In the genomic region with DNA sequence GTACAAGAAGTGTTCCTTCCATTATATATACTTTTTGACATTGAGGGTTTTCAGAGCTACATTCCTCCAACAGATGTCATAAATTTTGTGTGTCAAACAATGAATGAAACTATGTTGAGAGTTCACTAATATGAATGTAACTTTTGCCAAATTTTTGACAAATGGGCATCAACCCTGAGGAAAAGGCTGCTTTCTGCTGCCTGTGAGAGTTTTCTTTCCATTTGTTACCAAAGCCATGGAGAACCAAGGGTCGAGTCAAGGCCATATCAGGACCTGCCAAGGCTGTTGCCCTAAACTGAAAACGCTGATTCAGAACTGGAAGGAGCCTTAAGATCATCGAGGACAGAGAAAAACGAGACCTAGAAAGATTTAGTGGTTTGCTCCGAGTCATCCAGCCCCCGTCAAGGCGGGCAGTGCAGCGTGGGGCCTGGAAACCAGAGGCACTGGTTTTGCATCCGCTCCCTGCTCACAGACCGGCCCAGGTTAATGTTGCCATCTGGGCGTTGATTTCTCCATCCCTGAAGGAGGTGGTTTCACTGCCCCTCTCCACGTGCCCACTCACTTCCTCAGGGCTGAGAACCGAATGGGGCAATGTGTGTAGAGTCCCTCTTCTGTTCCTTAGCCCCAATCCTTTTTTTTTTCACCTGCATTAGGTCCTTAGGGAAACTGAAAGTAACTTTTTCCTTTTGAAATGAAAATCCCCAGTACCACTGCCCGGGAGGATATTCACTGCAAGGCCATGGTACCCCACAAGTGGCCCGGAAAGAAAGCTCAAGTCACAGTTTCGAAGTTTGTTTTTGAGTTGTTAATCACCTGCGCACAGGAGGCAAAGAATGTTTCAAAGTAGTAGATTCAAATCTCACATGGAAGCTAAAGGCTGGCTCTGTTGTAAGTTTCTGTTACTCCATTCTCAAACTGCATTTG, we compare ENCODE assay signal across 13 cellular contexts. TPM values are rescaled to one million over a fixed set of nuclear protein-coding genes. Genes with fewer than 3 reads are reported as not detected.
DNase-seq lines count a peak whose midpoint lies in the region; ATAC-seq, FAIRE-seq and TF ChIP-seq lines count a peak whose summit lies in the region.
"Had no signal": no experiment of that assay in that cellular context is flagged by ENCODE, and none has a peak within 500 bp of the region (broad histone marks: within the 10 kb centered on the region; RNA-seq: fewer than 3 reads in every experiment).

No MANE protein-coding gene starts in this region.

- intact Hi-C loops in posterior cingulate gyrus (cut with DNase I): no loop called here

- H3K4me1 ChIP-seq in HUES48 (ENCODE audit: control insufficient read depth, insufficient read depth, low read length) (peaks cover 52% of the 10 kb centered on the region), astrocyte (ENCODE audit: insufficient read depth, low read length) (peaks cover 29% of the 10 kb centered on the region)

- no peaks in the 10 kb centered on the region for H3K9me3 ChIP-seq in HUES48 (ENCODE audit: control insufficient read depth, insufficient read depth, low read length)
- no peaks in the 10 kb centered on the region for H3K9me3 ChIP-seq in astrocyte (ENCODE audit: insufficient read depth, low read depth, low read length)

- peak overlapping the region; percentile 48 for H3K4me2 ChIP-seq in astrocyte (ENCODE audit: low read length)

- no peak for TF ChIP-seq CTCF in astrocyte (IDR thresholded peaks at IDR 0.05; ENCODE audit: insufficient read depth, low read depth, low read length)

- peak overlapping the region; percentile 11 for H3K4me3 Mint-ChIP-seq in astrocyte (ENCODE audit: unreplicated experiment)
- no peak overlapping the region for H3K4me3 Mint-ChIP-seq in stimulated activated effector memory CD8-positive, alpha-beta T cell treated with anti-CD3 and anti-CD28 coated beads, Interleukin-12 subunit alpha, Interleukin-12 subunit beta, amount 100 ng/mL, for 72 hours
- H3K4me3 Mint-ChIP-seq: activated T-cell treated with anti-CD3 and anti-CD28 coated beads, Interleukin-2, amount 50 U/mL, for 24 hours; CD14-positive monocyte had no signal

- peaks cover 19% of the 10 kb centered on the region for H4K20me1 ChIP-seq in astrocyte (ENCODE audit: insufficient read depth, low read length)

- peak overlapping the region; percentile 70 for H3K27ac Mint-ChIP-seq in astrocyte (ENCODE audit: unreplicated experiment)
- H3K27ac Mint-ChIP-seq in stimulated activated effector memory CD8-positive, alpha-beta T cell treated with anti-CD3 and anti-CD28 coated beads, Interleukin-12 subunit alpha, Interleukin-12 subunit beta, amount 100 ng/mL, for 72 hours: peak overlapping the region; percentile 68
- H3K27ac Mint-ChIP-seq: activated T-cell treated with anti-CD3 and anti-CD28 coated beads, Interleukin-2, amount 50 U/mL, for 24 hours had no signal

- peaks cover 3% of the 10 kb centered on the region for H3K36me3 Mint-ChIP-seq in astrocyte (ENCODE audit: low read depth, unreplicated experiment)
- H3K36me3 Mint-ChIP-seq in stimulated activated effector memory CD8-positive, alpha-beta T cell treated with anti-CD3 and anti-CD28 coated beads, Interleukin-12 subunit alpha, Interleukin-12 subunit beta, amount 100 ng/mL, for 72 hours: no peaks in the 10 kb centered on the region

- no peaks in the 10 kb centered on the region for H3K27me3 Mint-ChIP-seq in astrocyte (ENCODE audit: low read depth, unreplicated experiment)

- ATAC-seq in stimulated activated effector memory CD8-positive, alpha-beta T cell treated with anti-CD3 and anti-CD28 coated beads, Interleukin-12 subunit alpha, Interleukin-12 subunit beta, amount 100 ng/mL, for 72 hours: peak; percentile 51
- ATAC-seq in HG03139 (IDR thresholded peaks at IDR 0.05; ENCODE audit: unreplicated experiment): no peak

- peak; percentile 64 for DNase-seq in astrocyte (ENCODE audit: low read depth)
- peak; percentile 84 for DNase-seq in islet precursor cell
- DNase-seq in stimulated activated effector memory CD8-positive, alpha-beta T cell treated with anti-CD3 and anti-CD28 coated beads, Interleukin-12 subunit alpha, Interleukin-12 subunit beta, amount 100 ng/mL, for 72 hours (ENCODE audit: low spot score in 2 of 2): no peak
- no peak for DNase-seq in NCI-H2171 treated with DMSO at 0.1 percent for 48 hours (lab: John Stamatoyannopoulos, UW)
- no peak for DNase-seq in DMS79 (lab: John Stamatoyannopoulos, UW)
- DNase-seq in posterior cingulate gyrus: no peak
- DNase-seq: activated T-cell treated with anti-CD3 and anti-CD28 coated beads, Interleukin-2, amount 50 U/mL, for 24 hours; NCI-H1417 treated with DMSO at 0.1 percent for 48 hours had no signal

- no peak for FAIRE-seq in astrocyte (lab: Jason Lieb, UNC)
- FAIRE-seq: endometrium had no signal

- no peaks in the 10 kb centered on the region for H3K27me3 ChIP-seq in HUES48 (ENCODE audit: control insufficient read depth, insufficient read depth, low read length)
- no peaks in the 10 kb centered on the region for H3K27me3 ChIP-seq in astrocyte (ENCODE audit: insufficient read depth, low read length)

- H3K9ac ChIP-seq in HUES48 (ENCODE audit: low read depth, low read length): peak overlapping the region; percentile 19; the same call in 1 of the 2 replicates
- peak overlapping the region; percentile 2 for H3K9ac ChIP-seq in astrocyte (ENCODE audit: low read length)

- no peak overlapping the region for H3K4me3 ChIP-seq in HUES48 (ENCODE audit: low read depth, low read length)
- H3K4me3 ChIP-seq in astrocyte (ENCODE audit: insufficient read depth, low read depth, low read length): no peak overlapping the region
- H3K4me3 ChIP-seq: SK-N-MC had no signal

- H3K27ac ChIP-seq in HUES48 (ENCODE audit: low read depth, low read length) (peak overlapping the region; percentile 91), astrocyte (ENCODE audit: low read depth, low read length) (peak overlapping the region; percentile 21)
- H3K27ac ChIP-seq: SK-N-MC had no signal

- no peaks in the 10 kb centered on the region for H3K79me2 ChIP-seq in astrocyte (ENCODE audit: insufficient read depth, low read length)

- H2AFZ ChIP-seq in astrocyte (ENCODE audit: low read depth, low read length): no peak overlapping the region

- H3K9me3 Mint-ChIP-seq in astrocyte (ENCODE audit: unreplicated experiment): no peaks in the 10 kb centered on the region
- H3K9me3 Mint-ChIP-seq in stimulated activated effector memory CD8-positive, alpha-beta T cell treated with anti-CD3 and anti-CD28 coated beads, Interleukin-12 subunit alpha, Interleukin-12 subunit beta, amount 100 ng/mL, for 72 hours: no peaks in the 10 kb centered on the region
- H3K9me3 Mint-ChIP-seq: activated T-cell treated with anti-CD3 and anti-CD28 coated beads, Interleukin-2, amount 50 U/mL, for 24 hours had no signal

- peaks cover 54% of the 10 kb centered on the region for H3K4me1 Mint-ChIP-seq in astrocyte (ENCODE audit: low read depth, unreplicated experiment)
- peaks cover 16% of the 10 kb centered on the region for H3K4me1 Mint-ChIP-seq in stimulated activated effector memory CD8-positive, alpha-beta T cell treated with anti-CD3 and anti-CD28 coated beads, Interleukin-12 subunit alpha, Interleukin-12 subunit beta, amount 100 ng/mL, for 72 hours

- H3K36me3 ChIP-seq in HUES48 (ENCODE audit: control insufficient read depth, insufficient read depth, low read length) (peaks cover 19% of the 10 kb centered on the region), astrocyte (ENCODE audit: insufficient read depth, low read length) (peaks cover 20% of the 10 kb centered on the region)

RNA-seq across cellular contexts. Expression of a gene that starts 32.8 kb away (rescaled TPM):
- 2,922 and 3,062 TPM in 2 replicates for total RNA-seq in astrocyte

RNA-seq across cellular contexts. Expression of a gene that starts 46.3 kb away (rescaled TPM):
- 29.8 and 37.2 TPM in 2 replicates for total RNA-seq in astrocyte

Comparison
In these comparisons a context has a peak if more than half of its experiments do, and no peak if none do; other contexts are left out.
1. DNase-seq: peak in astrocyte (single experiment) and islet precursor cell (single experiment); none in stimulated activated effector memory CD8-positive, alpha-beta T cell treated with anti-CD3 and anti-CD28 coated beads, Interleukin-12 subunit alpha, Interleukin-12 subunit beta, amount 100 ng/mL, for 72 hours (0 of 2), NCI-H2171 treated with DMSO at 0.1 percent for 48 hours (single experiment), DMS79 (single experiment) and posterior cingulate gyrus (0 of 10).